ENCODE assay signal across 15 cellular contexts in the genomic region with DNA sequence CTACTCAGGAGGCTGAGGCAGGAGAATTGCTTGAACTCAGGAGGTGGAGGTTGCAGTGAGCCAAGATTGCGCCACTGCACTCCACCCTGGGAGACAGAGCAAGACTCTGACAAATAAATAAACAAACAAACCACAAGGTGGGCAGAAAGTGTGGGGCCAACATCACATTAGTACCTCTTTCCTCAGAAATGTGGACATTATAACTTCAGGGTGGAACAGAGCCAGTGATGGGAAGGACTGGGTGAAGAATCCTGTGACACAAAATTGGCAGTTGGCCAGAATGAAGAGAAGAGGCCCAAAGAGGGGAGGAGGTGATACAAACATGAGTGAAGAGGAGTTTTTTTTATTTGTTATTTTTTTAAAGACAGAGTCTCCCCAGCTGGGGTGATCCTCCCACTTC. TPM values are rescaled to one million over a fixed set of nuclear protein-coding genes. Genes with fewer than 3 reads are reported as not detected.
A peak's percentile ranks its signal among the peaks of the same experiment; 100 is the strongest.
DNase-seq lines count a peak whose midpoint lies in the region; TF ChIP-seq lines count a peak whose summit lies in the region.
"Had no signal": no experiment of that assay in that cellular context is flagged by ENCODE, and none has a peak within 500 bp of the region (broad histone marks: within the 10 kb centered on the region; RNA-seq: fewer than 3 reads in every experiment).

No MANE protein-coding gene starts in this region.

- no peak overlapping the region for H3K4me3 Mint-ChIP-seq in glutamatergic neuron (ENCODE audit: unreplicated experiment)
- no peak overlapping the region for H3K4me3 Mint-ChIP-seq in progenitor cell of endocrine pancreas (ENCODE audit: low read depth)
- H3K4me3 Mint-ChIP-seq: activated naive CD4-positive, alpha-beta T cell treated with anti-CD3 and anti-CD28 coated beads, Interleukin-2, amount 10 ng/mL, durations not matched to agents 7 days and 5 days; naive thymus-derived CD8-positive, alpha-beta T cell had no signal

- H3K36me3 Mint-ChIP-seq in glutamatergic neuron (ENCODE audit: unreplicated experiment) = no peaks in the 10 kb centered on the region
- peaks cover 29% of the 10 kb centered on the region for H3K36me3 Mint-ChIP-seq in progenitor cell of endocrine pancreas (ENCODE audit: insufficient read depth)

- H3K4me1 Mint-ChIP-seq in glutamatergic neuron (ENCODE audit: low read depth, unreplicated experiment) (no peaks in the 10 kb centered on the region), progenitor cell of endocrine pancreas (ENCODE audit: low read depth) (no peaks in the 10 kb centered on the region)
- H3K4me1 Mint-ChIP-seq: activated naive CD4-positive, alpha-beta T cell treated with anti-CD3 and anti-CD28 coated beads, Interleukin-2, amount 10 ng/mL, durations not matched to agents 7 days and 5 days had no signal

- DNase-seq in NCI-H82 (lab: John Stamatoyannopoulos, UW) = peak; percentile 48
- DNase-seq in NCI-H82 treated with DMSO at 0.1 percent for 48 hours (lab: John Stamatoyannopoulos, UW; ENCODE audit: unreplicated experiment) = no peak
- peak; percentile 20 for DNase-seq in EH (ENCODE audit: low read depth)
- peak; percentile 17 for DNase-seq in NCI-H446 treated with DMSO at 0.1 percent for 48 hours (lab: John Stamatoyannopoulos, UW)
- peak; percentile 14 for DNase-seq in glomerular visceral epithelial cell (ENCODE audit: extremely low spot score)
- no peak for DNase-seq in glutamatergic neuron
- DNase-seq in SIG-M5 (lab: John Stamatoyannopoulos, UW) = no peak
- no peak for DNase-seq in progenitor cell of endocrine pancreas (ENCODE audit: low spot score, unreplicated experiment)
- DNase-seq: activated naive CD4-positive, alpha-beta T cell treated with anti-CD3 and anti-CD28 coated beads, Interleukin-2, amount 10 ng/mL, durations not matched to agents 7 days and 5 days; central memory CD4-positive, alpha-beta T cell; left colon; naive thymus-derived CD8-positive, alpha-beta T cell; stimulated activated CD4-positive, alpha-beta T cell treated with anti-CD3 and anti-CD28 coated beads, Interleukin-2, amount 100 ng/mL, for 24 hours; stimulated activated CD8-positive, alpha-beta memory T cell treated with anti-CD3 and anti-CD28 coated beads, Interleukin-4, amount 100 ng/mL, for 48 hours; transverse colon had no signal

- H3K9me3 Mint-ChIP-seq in glutamatergic neuron (ENCODE audit: unreplicated experiment) (peaks cover 1% of the 10 kb centered on the region), progenitor cell of endocrine pancreas (ENCODE audit: low read depth) (no peaks in the 10 kb centered on the region)
- H3K9me3 Mint-ChIP-seq: activated naive CD4-positive, alpha-beta T cell treated with anti-CD3 and anti-CD28 coated beads, Interleukin-2, amount 10 ng/mL, durations not matched to agents 7 days and 5 days; naive thymus-derived CD8-positive, alpha-beta T cell had no signal

- TF ChIP-seq CTCF in glutamatergic neuron (IDR thresholded peaks at IDR 0.05; ENCODE audit: partially characterized antibody, unreplicated experiment) (no peak), progenitor cell of endocrine pancreas (IDR thresholded peaks at IDR 0.05; ENCODE audit: unreplicated experiment) (no peak)

- no peak overlapping the region for H3K27ac Mint-ChIP-seq in glutamatergic neuron (ENCODE audit: unreplicated experiment)
- H3K27ac Mint-ChIP-seq in progenitor cell of endocrine pancreas = no peak overlapping the region

- H3K27me3 Mint-ChIP-seq in glutamatergic neuron (ENCODE audit: unreplicated experiment) (no peaks in the 10 kb centered on the region), progenitor cell of endocrine pancreas (no peaks in the 10 kb centered on the region)
- H3K27me3 Mint-ChIP-seq: activated naive CD4-positive, alpha-beta T cell treated with anti-CD3 and anti-CD28 coated beads, Interleukin-2, amount 10 ng/mL, durations not matched to agents 7 days and 5 days; naive thymus-derived CD8-positive, alpha-beta T cell had no signal

RNA-seq across cellular contexts. Expression of gene NUP153, which starts 50.6 kb away (rescaled TPM):
- 34.2 TPM for total RNA-seq in glutamatergic neuron (ENCODE audit: unreplicated experiment)
- total RNA-seq in progenitor cell of endocrine pancreas = 50.3 and 53.4 TPM in 2 replicates

RNA-seq across cellular contexts. Expression of gene FAM8A1, which starts 56.0 kb away (rescaled TPM):
- 16.5 TPM for total RNA-seq in glutamatergic neuron (ENCODE audit: unreplicated experiment)
- total RNA-seq in progenitor cell of endocrine pancreas = 18.7 and 19.4 TPM in 2 replicates

Comparison
In these comparisons a context has a peak if more than half of its experiments do, and no peak if none do; other contexts are left out.
1. DNase-seq: peak in NCI-H82 (single experiment), EH (single experiment), NCI-H446 treated with DMSO at 0.1 percent for 48 hours (single experiment) and glomerular visceral epithelial cell (single experiment); none in NCI-H82 treated with DMSO at 0.1 percent for 48 hours (single experiment), glutamatergic neuron (single experiment), SIG-M5 (single experiment) and progenitor cell of endocrine pancreas (single experiment).